16 cellular contexts compared by ENCODE assay signal in the genomic region with DNA sequence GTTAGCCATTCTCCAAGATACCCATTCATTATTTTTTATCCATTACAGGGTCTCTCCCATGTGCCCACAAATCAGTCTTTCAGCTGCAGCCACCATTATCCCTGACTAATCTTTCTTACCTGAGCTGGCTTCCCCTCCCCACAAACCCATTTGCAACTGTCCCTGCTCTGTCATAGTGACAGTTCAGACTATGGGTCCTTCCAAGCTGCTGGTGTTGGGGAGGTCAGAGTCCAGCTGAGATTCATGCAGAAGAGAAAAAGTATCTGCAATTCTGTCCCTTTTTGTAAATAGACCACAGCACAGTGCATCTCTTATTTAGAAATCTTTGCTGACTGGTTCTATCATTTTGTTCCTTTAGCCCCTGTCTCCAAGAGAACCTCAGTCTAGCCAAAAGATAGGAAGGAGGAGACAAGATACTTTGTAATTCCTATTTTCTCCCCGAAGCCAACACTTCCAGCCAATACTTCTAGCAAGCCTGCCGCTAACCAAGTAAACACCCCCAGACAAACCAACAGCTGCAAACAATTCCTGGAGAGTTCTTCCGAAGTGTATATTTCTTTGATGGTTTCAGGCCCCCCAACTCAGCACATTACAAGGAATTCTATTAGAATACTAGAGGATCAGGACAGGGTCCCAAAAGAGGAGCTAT.
DNase-seq lines count a peak whose midpoint lies in the region; ATAC-seq, FAIRE-seq and TF ChIP-seq lines count a peak whose summit lies in the region.
"Had no signal": no experiment of that assay in that cellular context is flagged by ENCODE, and none has a peak within 500 bp of the region (broad histone marks: within the 10 kb centered on the region; RNA-seq: fewer than 3 reads in every experiment).

No MANE protein-coding gene starts in this region.

- H3K4me3 ChIP-seq in heart right ventricle, result no peak overlapping the region
- no peak overlapping the region for H3K4me3 ChIP-seq in right atrium auricular region
- no peak overlapping the region for H3K4me3 ChIP-seq in left ventricle myocardium inferior
- H3K4me3 ChIP-seq in vagina, result no peak overlapping the region
- no peak overlapping the region for H3K4me3 ChIP-seq in small intestine (ENCODE audit: low read depth in 1 of 2, low read length in 2 of 2)
- H3K4me3 ChIP-seq: coronary artery, K562, thoracic aorta had no signal

- no peak for FAIRE-seq in small intestine (lab: Jason Lieb, UNC)
- FAIRE-seq: K562 had no signal

- 54 to 56% methylated on average over 3 of the region's 3 CpGs for WGBS in heart right ventricle, 2 donors
- 52 to 54% (median 52%) methylated on average over 3 of the region's 3 CpGs for WGBS in small intestine, 3 donors

- H3K4me1 ChIP-seq in heart right ventricle, result peaks cover 10 to 66% (median 45%) of the 10 kb centered on the region in 9 donors
- peaks cover 3 to 45% of the 10 kb centered on the region in 2 donors for H3K4me1 ChIP-seq in right atrium auricular region
- peaks cover 53% of the 10 kb centered on the region for H3K4me1 ChIP-seq in left ventricle myocardium inferior
- H3K4me1 ChIP-seq in vagina, result peaks cover 17% of the 10 kb centered on the region
- peaks cover 0 to 2% of the 10 kb centered on the region in 2 donors for H3K4me1 ChIP-seq in small intestine (ENCODE audit: control insufficient read depth in 2 of 2, insufficient read depth in 1 of 2, low read depth in 1 of 2, low read length in 1 of 2)

- ATAC-seq in heart right ventricle, result peak in 5 of 8 donors; percentile 4 to 16 (median 12)
- ATAC-seq: K562 had no signal

- intact Hi-C loops in heart right ventricle (cut with DNase I) (loop anchor here in 3 of 10 donors (10.0 kb wide), 2 partner anchors 109 to 339 kb away; no protein-coding TSS in a partner anchor), left ventricle myocardium inferior (cut with micrococcal nuclease) (no loop called here), vagina (cut with DNase I) (no loop called here)

- no peaks in the 10 kb centered on the region for H3K9me3 ChIP-seq in heart right ventricle
- no peaks in the 10 kb centered on the region for H3K9me3 ChIP-seq in right atrium auricular region
- H3K9me3 ChIP-seq in left ventricle myocardium inferior (replicated peaks), result no peaks in the 10 kb centered on the region
- no peaks in the 10 kb centered on the region for H3K9me3 ChIP-seq in vagina
- H3K9me3 ChIP-seq in small intestine (ENCODE audit: control insufficient read depth, low read depth), result no peaks in the 10 kb centered on the region
- H3K9me3 ChIP-seq: thoracic aorta had no signal

- H3K27ac Mint-ChIP-seq in osteocyte (ENCODE audit: unreplicated experiment), result peak overlapping the region; percentile 90
- H3K27ac Mint-ChIP-seq: CD8-positive, alpha-beta memory T cell; memory B cell had no signal

- H3K4me3 Mint-ChIP-seq in osteocyte (ENCODE audit: unreplicated experiment), result peak overlapping the region; percentile 0
- H3K4me3 Mint-ChIP-seq: CD8-positive, alpha-beta memory T cell; memory B cell had no signal

- H3K36me3 ChIP-seq in heart right ventricle (no peaks in the 10 kb centered on the region), right atrium auricular region (no peaks in the 10 kb centered on the region), left ventricle myocardium inferior (no peaks in the 10 kb centered on the region), vagina (no peaks in the 10 kb centered on the region), small intestine (ENCODE audit: control insufficient read depth in 2 of 2, insufficient read depth in 2 of 2, low read length in 2 of 2) (no peaks in the 10 kb centered on the region)
- H3K36me3 ChIP-seq: thoracic aorta had no signal

- no peaks in the 10 kb centered on the region for H3K27me3 Mint-ChIP-seq in osteocyte (ENCODE audit: unreplicated experiment)
- H3K27me3 Mint-ChIP-seq: memory B cell had no signal

- no peaks in the 10 kb centered on the region for H3K36me3 Mint-ChIP-seq in osteocyte (ENCODE audit: unreplicated experiment)
- H3K36me3 Mint-ChIP-seq: CD8-positive, alpha-beta memory T cell; memory B cell had no signal

- TF ChIP-seq CTCF in heart right ventricle (IDR thresholded peaks at IDR 0.05), result no peak
- TF ChIP-seq CTCF in right atrium auricular region (IDR thresholded peaks at IDR 0.05), result no peak
- TF ChIP-seq CTCF in left ventricle myocardium inferior (IDR thresholded peaks at IDR 0.05; ENCODE audit: borderline replicate concordance), result no peak
- no peak for TF ChIP-seq CTCF in osteocyte (IDR thresholded peaks at IDR 0.05)
- no peak for TF ChIP-seq CTCF in vagina (IDR thresholded peaks at IDR 0.05)

- DNase-seq in heart right ventricle, result no peak
- DNase-seq in right atrium auricular region (ENCODE audit: low spot score), result no peak
- no peak for DNase-seq in left ventricle myocardium inferior
- DNase-seq in osteocyte (ENCODE audit: extremely low spot score, unreplicated experiment), result no peak
- DNase-seq in vagina (ENCODE audit: extremely low spot score in 2 of 2), result no peak
- no peak for DNase-seq in amygdala (lab: John Stamatoyannopoulos, UW)
- no peak for DNase-seq in small intestine
- DNase-seq in NCI-H1105 treated with DMSO at 0.1 percent for 48 hours (lab: John Stamatoyannopoulos, UW), result no peak
- DNase-seq: activated CD4-positive, alpha-beta T cell treated with anti-CD3 and anti-CD28 coated beads, Interleukin-2, amount 50 U/mL, for 48 hours; activated T-cell treated with anti-CD3 and anti-CD28 coated beads, Interleukin-2, amount 50 U/mL, for 48 hours; CD8-positive, alpha-beta memory T cell; NCI-H1105 had no signal

- H3K27ac ChIP-seq in heart right ventricle (peak overlapping the region in 7 of 10 donors; percentile 10 to 71 (median 66)), right atrium auricular region (peak overlapping the region in 1 of 2 donors; percentile 68), left ventricle myocardium inferior (replicated peaks) (peak overlapping the region; percentile 75), vagina (peak overlapping the region; percentile 62), small intestine (ENCODE audit: low read depth in 1 of 2, low read length in 1 of 2) (peak overlapping the region in 1 of 2 donors; percentile 72)

- peaks cover 3% of the 10 kb centered on the region for H3K9me3 Mint-ChIP-seq in osteocyte (ENCODE audit: unreplicated experiment)
- H3K9me3 Mint-ChIP-seq: CD8-positive, alpha-beta memory T cell; memory B cell had no signal

- peaks cover 62% of the 10 kb centered on the region for H3K4me1 Mint-ChIP-seq in osteocyte (ENCODE audit: unreplicated experiment)
- H3K4me1 Mint-ChIP-seq: CD8-positive, alpha-beta memory T cell; memory B cell had no signal

- TF ChIP-seq POLR2A in vagina (IDR thresholded peaks at IDR 0.05), result no peak

- H3K27me3 ChIP-seq in heart right ventricle, result no peaks in the 10 kb centered on the region
- H3K27me3 ChIP-seq in right atrium auricular region, result no peaks in the 10 kb centered on the region
- H3K27me3 ChIP-seq in left ventricle myocardium inferior (ENCODE audit: low read depth), result no peaks in the 10 kb centered on the region
- H3K27me3 ChIP-seq in vagina, result no peaks in the 10 kb centered on the region
- H3K27me3 ChIP-seq in small intestine (ENCODE audit: control insufficient read depth in 2 of 2, insufficient read depth in 2 of 2, low read length in 2 of 2), result no peaks in the 10 kb centered on the region
